Comparison of ENCODE assay signal across 14 cellular contexts in the genomic region with DNA sequence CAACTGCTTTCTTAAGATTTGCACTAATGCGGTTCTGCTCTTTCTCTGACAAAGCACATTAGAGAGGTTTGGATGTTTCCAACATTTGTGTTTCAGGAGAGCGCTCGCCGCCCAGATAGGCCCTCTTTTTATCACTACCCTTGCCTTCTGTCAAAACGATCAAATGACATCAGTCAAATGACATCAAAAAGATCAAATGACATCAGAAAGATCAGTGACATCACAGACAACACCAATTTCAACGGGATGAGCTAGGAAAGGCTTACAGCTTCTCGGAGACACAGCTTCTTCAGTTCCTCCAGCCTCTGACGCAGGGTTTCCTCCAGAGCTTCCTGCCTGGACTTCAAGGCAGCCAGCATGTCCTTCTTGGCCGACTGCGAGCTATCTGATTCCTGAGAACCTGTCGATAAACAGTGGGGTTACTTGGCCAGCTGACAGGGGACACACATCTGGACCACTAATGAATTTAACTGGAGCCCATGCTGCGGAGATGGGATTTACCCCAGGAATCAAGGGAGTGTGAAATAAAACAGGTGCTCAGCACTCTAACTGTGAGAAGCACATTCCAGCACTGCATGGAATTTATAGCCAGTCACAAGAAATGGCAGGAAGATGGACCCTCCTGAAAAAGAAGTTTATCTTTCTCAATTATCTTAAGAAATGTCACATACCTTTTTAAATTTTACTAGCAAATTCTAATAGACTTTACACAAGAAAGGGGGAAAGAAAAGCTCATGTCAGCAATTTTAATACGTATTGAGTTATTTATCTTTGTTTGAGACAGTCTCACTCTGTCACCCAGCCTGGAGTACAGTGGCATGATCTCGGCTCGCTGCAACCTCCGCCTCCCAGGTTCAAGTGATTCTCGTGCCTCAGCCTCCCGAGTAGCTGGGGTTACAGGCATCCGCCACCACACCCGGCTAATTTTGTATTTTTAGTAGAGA.
"Had no signal": no experiment of that assay in that cellular context is flagged by ENCODE, and none has a peak within 500 bp of the region (broad histone marks: within the 10 kb centered on the region; RNA-seq: fewer than 3 reads in every experiment).

No MANE protein-coding gene starts in this region.

- H3K4me1 Mint-ChIP-seq: activated naive CD8-positive, alpha-beta T cell treated with anti-CD3 and anti-CD28 coated beads, Interleukin-2, amount 50 U/mL, for 24 hours; naive B cell had no signal

- H3K36me3 Mint-ChIP-seq: naive B cell had no signal

- H3K27me3 ChIP-seq: ascending aorta, neutrophil, stomach had no signal

- H3K9me3 ChIP-seq: ascending aorta, neutrophil, stomach had no signal

- ATAC-seq: activated CD8-positive, alpha-beta T cell treated with anti-CD3 and anti-CD28 coated beads, Interleukin-2, amount 10 ng/mL, durations not matched to agents 7 days and 5 days; activated naive CD8-positive, alpha-beta T cell treated with anti-CD3 and anti-CD28 coated beads, Interleukin-2, amount 50 U/mL, for 24 hours had no signal

- FAIRE-seq: bronchial epithelial cell, frontal cortex, keratinocyte had no signal

- H3K36me3 ChIP-seq: neutrophil had no signal

- H3K9me3 Mint-ChIP-seq: activated naive CD8-positive, alpha-beta T cell treated with anti-CD3 and anti-CD28 coated beads, Interleukin-2, amount 50 U/mL, for 24 hours; activated T-helper 1 cell treated with anti-CD3 and anti-CD28 coated beads, Interleukin-12 subunit alpha, Interleukin-12 subunit beta, Interleukin-2, Interleukin-4 antibody, amounts not matched to agents 30 ng/mL and 10 ng/mL and 1 ng/mL, durations not matched to agents 14 hours and 24 hours and 36 hours; naive B cell had no signal

- H3K27ac ChIP-seq: ascending aorta, neutrophil had no signal

- DNase-seq: activated CD4-positive, alpha-beta T cell treated with anti-CD3 and anti-CD28 coated beads for 48 hours; activated CD8-positive, alpha-beta T cell treated with anti-CD3 and anti-CD28 coated beads, Interleukin-2, amount 10 ng/mL, durations not matched to agents 7 days and 5 days; activated naive CD4-positive, alpha-beta T cell; activated naive CD8-positive, alpha-beta T cell treated with anti-CD3 and anti-CD28 coated beads, Interleukin-2, amount 50 U/mL, for 24 hours; naive B cell; posterior cingulate gyrus; stomach; T-helper 1 cell had no signal

- H3K4me3 ChIP-seq: ascending aorta, stomach had no signal

- H3K4me1 ChIP-seq: ascending aorta had no signal

- H3K4me3 Mint-ChIP-seq: activated CD8-positive, alpha-beta T cell treated with anti-CD3 and anti-CD28 coated beads, Interleukin-2, amount 10 ng/mL, durations not matched to agents 7 days and 5 days; activated naive CD8-positive, alpha-beta T cell treated with anti-CD3 and anti-CD28 coated beads, Interleukin-2, amount 50 U/mL, for 24 hours; activated T-helper 1 cell treated with anti-CD3 and anti-CD28 coated beads, Interleukin-12 subunit alpha, Interleukin-12 subunit beta, Interleukin-2, Interleukin-4 antibody, amounts not matched to agents 30 ng/mL and 10 ng/mL and 1 ng/mL, durations not matched to agents 14 hours and 24 hours and 36 hours; naive B cell had no signal

- H3K27ac Mint-ChIP-seq: activated CD8-positive, alpha-beta T cell treated with anti-CD3 and anti-CD28 coated beads, Interleukin-2, amount 10 ng/mL, durations not matched to agents 7 days and 5 days; activated naive CD8-positive, alpha-beta T cell treated with anti-CD3 and anti-CD28 coated beads, Interleukin-2, amount 50 U/mL, for 24 hours; activated T-helper 1 cell treated with anti-CD3 and anti-CD28 coated beads, Interleukin-12 subunit alpha, Interleukin-12 subunit beta, Interleukin-2, Interleukin-4 antibody, amounts not matched to agents 30 ng/mL and 10 ng/mL and 1 ng/mL, durations not matched to agents 14 hours and 24 hours and 36 hours; naive B cell had no signal
